Comparison of ENCODE assay signal across 23 cellular contexts in the genomic region with DNA sequence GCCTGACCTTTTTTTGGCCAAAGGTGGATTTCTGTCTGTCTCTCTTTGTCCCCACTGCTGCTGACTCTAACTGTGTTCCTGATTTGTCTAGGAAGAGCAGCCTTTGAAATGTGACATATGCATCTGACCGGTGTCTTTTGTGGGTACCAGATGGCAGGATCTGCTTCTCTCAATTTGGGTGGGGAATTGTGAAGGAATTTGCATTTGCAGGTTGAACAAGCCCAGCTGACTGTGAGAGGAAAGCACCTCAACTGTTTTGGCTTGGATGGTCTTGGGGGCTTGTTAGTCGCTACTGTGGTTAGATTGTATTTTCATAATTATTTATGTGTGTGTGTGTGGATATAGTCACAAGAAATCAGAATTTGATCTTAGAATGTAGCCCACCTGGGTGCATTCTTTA.
"Had no signal": no experiment of that assay in that cellular context is flagged by ENCODE, and none has a peak within 500 bp of the region (broad histone marks: within the 10 kb centered on the region; RNA-seq: fewer than 3 reads in every experiment).

No MANE protein-coding gene starts in this region.

- H3K27me3 Mint-ChIP-seq: dendritic cell treated with granulocyte-macrophage colony-stimulating factor and Interleukin-4, amounts not matched to agents 40 ng/mL and 50 ng/mL, for 4 days; effector memory CD8-positive, alpha-beta T cell; naive thymus-derived CD8-positive, alpha-beta T cell had no signal

- H3K36me3 Mint-ChIP-seq: immature natural killer cell; naive thymus-derived CD8-positive, alpha-beta T cell had no signal

- H3K4me3 ChIP-seq: esophagus muscularis mucosa, gastrocnemius medialis, left lung, lower lobe of right lung, psoas muscle, right lobe of liver, spleen, stomach, thoracic aorta, transverse colon had no signal

- H3K4me3 Mint-ChIP-seq: dendritic cell treated with granulocyte-macrophage colony-stimulating factor and Interleukin-4, amounts not matched to agents 40 ng/mL and 50 ng/mL, for 4 days; effector memory CD8-positive, alpha-beta T cell; immature natural killer cell; naive thymus-derived CD8-positive, alpha-beta T cell had no signal

- H3K4me1 ChIP-seq: esophagus muscularis mucosa, gastrocnemius medialis, left lung, lower lobe of right lung, psoas muscle, right lobe of liver, stomach, transverse colon had no signal

- H3K27ac Mint-ChIP-seq: dendritic cell treated with granulocyte-macrophage colony-stimulating factor and Interleukin-4, amounts not matched to agents 40 ng/mL and 50 ng/mL, for 4 days; effector memory CD8-positive, alpha-beta T cell had no signal

- H3K9me3 Mint-ChIP-seq: dendritic cell treated with granulocyte-macrophage colony-stimulating factor and Interleukin-4, amounts not matched to agents 40 ng/mL and 50 ng/mL, for 4 days; effector memory CD8-positive, alpha-beta T cell; immature natural killer cell; naive thymus-derived CD8-positive, alpha-beta T cell had no signal

- H3K36me3 ChIP-seq: esophagus muscularis mucosa, gastrocnemius medialis, left lung, lower lobe of right lung, neutrophil, right lobe of liver, spleen, stomach, thoracic aorta, transverse colon had no signal

- H3K27ac ChIP-seq: epithelial cell of prostate, esophagus muscularis mucosa, gastrocnemius medialis, left lung, lower lobe of right lung, neutrophil, psoas muscle, right lobe of liver, spleen, stomach, thoracic aorta, transverse colon had no signal

- DNase-seq: effector memory CD8-positive, alpha-beta T cell; gastrocnemius medialis; immature natural killer cell; left lung; lower lobe of right lung; mesenchymal stem cell; naive thymus-derived CD8-positive, alpha-beta T cell; psoas muscle; retina; right lobe of liver; spleen; stimulated activated CD4-positive, alpha-beta T cell treated with anti-CD3 and anti-CD28 coated beads, Interleukin-15, amount 100 ng/mL, for 24 hours; stimulated activated CD4-positive, alpha-beta T cell treated with anti-CD3 and anti-CD28 coated beads, Interleukin-1b, Interleukin-23, amount 100 ng/mL, for 48 hours; stimulated activated CD4-positive, alpha-beta T cell treated with anti-CD3 and anti-CD28 coated beads, Interleukin-4, amount 100 ng/mL, for 24 hours; stimulated activated naive CD4-positive, alpha-beta T cell; stomach; substantia nigra; transverse colon had no signal

- ATAC-seq: effector memory CD8-positive, alpha-beta T cell; gastrocnemius medialis; left lung; lower lobe of right lung; naive thymus-derived CD8-positive, alpha-beta T cell; psoas muscle; right lobe of liver had no signal

- H3K27me3 ChIP-seq: esophagus muscularis mucosa, gastrocnemius medialis, left lung, neutrophil, right lobe of liver, spleen, stomach, transverse colon had no signal
